Comparison of ENCODE assay signal across 19 cellular contexts in the genomic region with DNA sequence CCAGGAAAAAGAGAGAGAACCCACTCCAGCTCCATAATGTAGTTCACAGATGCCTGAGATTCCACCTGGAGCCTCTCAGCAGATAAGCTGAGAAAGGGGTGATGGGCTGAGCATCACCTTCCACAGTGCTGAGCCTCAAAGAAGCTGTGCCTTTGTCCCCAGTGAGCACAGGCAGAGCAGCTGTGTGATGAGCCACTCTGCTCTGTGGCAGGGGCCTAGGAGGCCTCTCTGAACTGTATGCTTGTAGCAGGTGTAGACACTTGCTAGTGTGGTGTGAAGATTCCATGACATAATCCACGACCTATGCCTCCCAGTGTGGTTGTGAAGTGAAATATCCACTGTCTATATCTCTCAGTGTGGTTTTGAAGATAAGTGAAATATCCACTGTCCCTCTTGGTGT.
"Had no signal": no experiment of that assay in that cellular context is flagged by ENCODE, and none has a peak within 500 bp of the region (broad histone marks: within the 10 kb centered on the region; RNA-seq: fewer than 3 reads in every experiment).

No MANE protein-coding gene starts in this region.

- DNase-seq: activated CD4-positive, alpha-beta T cell treated with anti-CD3 and anti-CD28 coated beads, Interleukin-2, amount 10 ng/mL, durations not matched to agents 7 days and 5 days; activated CD4-positive, CD25-positive, alpha-beta regulatory T cell; activated naive CD4-positive, alpha-beta T cell treated with Interleukin-2 at 50 U/mL for 16 hours; activated T-cell treated with anti-CD3 and anti-CD28 coated beads for 4 hours; dorsolateral prefrontal cortex; endodermal cell; left cardiac atrium; naive B cell; stimulated activated CD4-positive, alpha-beta T cell treated with anti-CD3 and anti-CD28 coated beads, Interleukin-2, amount 100 ng/mL, for 24 hours; substantia nigra; transverse colon had no signal

- H3K27ac ChIP-seq: cardiac muscle cell, dorsolateral prefrontal cortex, gastroesophageal sphincter, SJCRH30, transverse colon had no signal

- H3K9me3 Mint-ChIP-seq: activated CD4-positive, alpha-beta T cell treated with anti-CD3 and anti-CD28 coated beads, Interleukin-2, amount 10 ng/mL, durations not matched to agents 7 days and 5 days; activated T-helper 17 cell treated with anti-CD3 and anti-CD28 coated beads, Interleukin-2, amount 50 U/mL, for 72 hours; endodermal cell; naive B cell; stimulated activated memory B cell treated with anti-CD40 and anti-IgM and Interleukin-4, amounts not matched to agents 10 μg/mL and 1 μg/mL and 100 μg/mL, for 72 hours had no signal

- H3K4me1 Mint-ChIP-seq: activated CD4-positive, alpha-beta T cell treated with anti-CD3 and anti-CD28 coated beads, Interleukin-2, amount 10 ng/mL, durations not matched to agents 7 days and 5 days; activated T-helper 17 cell treated with anti-CD3 and anti-CD28 coated beads, Interleukin-2, amount 50 U/mL, for 72 hours; naive B cell; stimulated activated memory B cell treated with anti-CD40 and anti-IgM and Interleukin-4, amounts not matched to agents 10 μg/mL and 1 μg/mL and 100 μg/mL, for 72 hours had no signal

- H3K4me3 ChIP-seq: cardiac muscle cell, dorsolateral prefrontal cortex, gastroesophageal sphincter, SJCRH30, transverse colon had no signal

- H3K9me3 ChIP-seq: gastroesophageal sphincter, SJCRH30, transverse colon had no signal

- H3K36me3 Mint-ChIP-seq: naive B cell; stimulated activated memory B cell treated with anti-CD40 and anti-IgM and Interleukin-4, amounts not matched to agents 10 μg/mL and 1 μg/mL and 100 μg/mL, for 72 hours had no signal

- H3K27ac Mint-ChIP-seq: activated CD4-positive, alpha-beta T cell treated with anti-CD3 and anti-CD28 coated beads, Interleukin-2, amount 10 ng/mL, durations not matched to agents 7 days and 5 days; activated T-helper 17 cell treated with anti-CD3 and anti-CD28 coated beads, Interleukin-2, amount 50 U/mL, for 72 hours; endodermal cell; stimulated activated memory B cell treated with anti-CD40 and anti-IgM and Interleukin-4, amounts not matched to agents 10 μg/mL and 1 μg/mL and 100 μg/mL, for 72 hours had no signal

- H3K4me3 Mint-ChIP-seq: activated CD4-positive, alpha-beta T cell treated with anti-CD3 and anti-CD28 coated beads, Interleukin-2, amount 10 ng/mL, durations not matched to agents 7 days and 5 days; activated T-helper 17 cell treated with anti-CD3 and anti-CD28 coated beads, Interleukin-2, amount 50 U/mL, for 72 hours; endodermal cell; naive B cell; stimulated activated memory B cell treated with anti-CD40 and anti-IgM and Interleukin-4, amounts not matched to agents 10 μg/mL and 1 μg/mL and 100 μg/mL, for 72 hours had no signal

- H3K27me3 ChIP-seq: cardiac muscle cell, dorsolateral prefrontal cortex, gastroesophageal sphincter, SJCRH30, transverse colon had no signal

- FAIRE-seq: astrocyte, TTC549 had no signal

- H3K27me3 Mint-ChIP-seq: activated T-helper 17 cell treated with anti-CD3 and anti-CD28 coated beads, Interleukin-2, amount 50 U/mL, for 72 hours; stimulated activated memory B cell treated with anti-CD40 and anti-IgM and Interleukin-4, amounts not matched to agents 10 μg/mL and 1 μg/mL and 100 μg/mL, for 72 hours had no signal

- H3K36me3 ChIP-seq: cardiac muscle cell, SJCRH30, transverse colon had no signal

- ATAC-seq: activated T-helper 17 cell treated with anti-CD3 and anti-CD28 coated beads, Interleukin-2, amount 50 U/mL, for 72 hours; gastroesophageal sphincter; left cardiac atrium; sciatic nerve; stimulated activated memory B cell treated with anti-CD40 and anti-IgM and Interleukin-4, amounts not matched to agents 10 μg/mL and 1 μg/mL and 100 μg/mL, for 72 hours had no signal
